ENCODE assay signal across 28 cellular contexts in genomic region chr18:41593276-41593675, GRCh38.
"Had no signal": no experiment of that assay in that cellular context is flagged by ENCODE, and none has a peak within 500 bp of the region (broad histone marks: within the 10 kb centered on the region; RNA-seq: fewer than 3 reads in every experiment).

No MANE protein-coding gene starts in this region.

- H3K4me1 ChIP-seq: gastrocnemius medialis, sigmoid colon, vagina had no signal

- H3K4me3 ChIP-seq: dorsolateral prefrontal cortex, gastrocnemius medialis, sigmoid colon, thoracic aorta, vagina had no signal

- H3K27ac Mint-ChIP-seq: activated B cell treated with CpG ODN at 0.5 μM for 24 hours; activated CD4-positive, alpha-beta memory T cell treated with anti-CD3 and anti-CD28 coated beads for 36 hours; activated naive CD8-positive, alpha-beta T cell treated with anti-CD3 and anti-CD28 coated beads, Interleukin-2, amount 50 U/mL, for 24 hours; activated T-cell treated with anti-CD3 and anti-CD28 coated beads, Interleukin-2, amount 50 U/mL, for 72 hours; effector memory CD8-positive, alpha-beta T cell; memory B cell; nephron progenitor cell; T-helper 1 cell treated with Interleukin-12 subunit alpha and Interleukin-12 subunit beta and Interleukin-4 antibody, amounts not matched to agents 30 μg/mL and 1 μg/mL, for 36 hours; type B pancreatic cell had no signal

- H3K27ac ChIP-seq: dorsolateral prefrontal cortex, gastrocnemius medialis, sigmoid colon, thoracic aorta, vagina had no signal

- H3K4me3 Mint-ChIP-seq: activated B cell treated with CpG ODN at 0.5 μM for 24 hours; activated CD4-positive, alpha-beta memory T cell treated with anti-CD3 and anti-CD28 coated beads for 36 hours; activated naive CD8-positive, alpha-beta T cell treated with anti-CD3 and anti-CD28 coated beads, Interleukin-2, amount 50 U/mL, for 24 hours; activated T-cell treated with anti-CD3 and anti-CD28 coated beads, Interleukin-2, amount 50 U/mL, for 72 hours; effector memory CD8-positive, alpha-beta T cell; memory B cell; nephron progenitor cell; T-helper 1 cell treated with Interleukin-12 subunit alpha and Interleukin-12 subunit beta and Interleukin-4 antibody, amounts not matched to agents 30 μg/mL and 1 μg/mL, for 36 hours; type B pancreatic cell had no signal

- FAIRE-seq: colon, endothelial cell of umbilical vein had no signal

- H3K4me1 Mint-ChIP-seq: activated B cell treated with CpG ODN at 0.5 μM for 24 hours; activated naive CD8-positive, alpha-beta T cell treated with anti-CD3 and anti-CD28 coated beads, Interleukin-2, amount 50 U/mL, for 24 hours; memory B cell had no signal

- H3K9me3 ChIP-seq: gastrocnemius medialis, sigmoid colon, thoracic aorta, vagina had no signal

- H3K9me3 Mint-ChIP-seq: memory B cell; nephron progenitor cell; T-helper 1 cell treated with Interleukin-12 subunit alpha and Interleukin-12 subunit beta and Interleukin-4 antibody, amounts not matched to agents 30 μg/mL and 1 μg/mL, for 36 hours; type B pancreatic cell had no signal

- H3K36me3 Mint-ChIP-seq: activated CD4-positive, alpha-beta memory T cell treated with anti-CD3 and anti-CD28 coated beads for 36 hours; memory B cell; type B pancreatic cell had no signal

- H3K27me3 Mint-ChIP-seq: activated B cell treated with CpG ODN at 0.5 μM for 24 hours; activated CD4-positive, alpha-beta memory T cell treated with anti-CD3 and anti-CD28 coated beads for 36 hours; activated naive CD8-positive, alpha-beta T cell treated with anti-CD3 and anti-CD28 coated beads, Interleukin-2, amount 50 U/mL, for 24 hours; effector memory CD8-positive, alpha-beta T cell; memory B cell; type B pancreatic cell had no signal

- H3K27me3 ChIP-seq: dorsolateral prefrontal cortex, gastrocnemius medialis, sigmoid colon, vagina had no signal

- H3K36me3 ChIP-seq: gastrocnemius medialis, sigmoid colon, thoracic aorta, vagina had no signal

- DNase-seq: activated B cell treated with CpG ODN at 0.5 μM for 24 hours; activated CD4-positive, alpha-beta memory T cell treated with anti-CD3 and anti-CD28 coated beads for 36 hours; activated CD4-positive, alpha-beta T cell treated with anti-CD3 and anti-CD28 coated beads for 4 hours; activated effector memory CD4-positive, alpha-beta T cell treated with Interleukin-2 at 50 U/mL for 16 hours; activated naive CD4-positive, alpha-beta T cell treated with anti-CD3 and anti-CD28 coated beads, Interleukin-2, amount 50 U/mL, for 16 hours; activated naive CD8-positive, alpha-beta T cell treated with anti-CD3 and anti-CD28 coated beads, Interleukin-2, amount 50 U/mL, for 24 hours; activated T-cell treated with anti-CD3 and anti-CD28 coated beads, Interleukin-2, amount 50 U/mL, for 72 hours; aorta; central memory CD4-positive, alpha-beta T cell; dorsolateral prefrontal cortex; effector memory CD8-positive, alpha-beta T cell; gastrocnemius medialis; hypothalamus; islet precursor cell; left cardiac atrium; nephron progenitor cell; nucleus accumbens; sigmoid colon; stimulated activated CD4-positive, alpha-beta T cell treated with anti-CD3 and anti-CD28 coated beads, Interleukin-4, amount 100 ng/mL, for 24 hours; stimulated activated naive CD4-positive, alpha-beta T cell treated with Interleukin-2 at 50 U/mL for 16 hours; T1000 had no signal
